1 cellular context compared by ENCODE assay signal in the genomic region with DNA sequence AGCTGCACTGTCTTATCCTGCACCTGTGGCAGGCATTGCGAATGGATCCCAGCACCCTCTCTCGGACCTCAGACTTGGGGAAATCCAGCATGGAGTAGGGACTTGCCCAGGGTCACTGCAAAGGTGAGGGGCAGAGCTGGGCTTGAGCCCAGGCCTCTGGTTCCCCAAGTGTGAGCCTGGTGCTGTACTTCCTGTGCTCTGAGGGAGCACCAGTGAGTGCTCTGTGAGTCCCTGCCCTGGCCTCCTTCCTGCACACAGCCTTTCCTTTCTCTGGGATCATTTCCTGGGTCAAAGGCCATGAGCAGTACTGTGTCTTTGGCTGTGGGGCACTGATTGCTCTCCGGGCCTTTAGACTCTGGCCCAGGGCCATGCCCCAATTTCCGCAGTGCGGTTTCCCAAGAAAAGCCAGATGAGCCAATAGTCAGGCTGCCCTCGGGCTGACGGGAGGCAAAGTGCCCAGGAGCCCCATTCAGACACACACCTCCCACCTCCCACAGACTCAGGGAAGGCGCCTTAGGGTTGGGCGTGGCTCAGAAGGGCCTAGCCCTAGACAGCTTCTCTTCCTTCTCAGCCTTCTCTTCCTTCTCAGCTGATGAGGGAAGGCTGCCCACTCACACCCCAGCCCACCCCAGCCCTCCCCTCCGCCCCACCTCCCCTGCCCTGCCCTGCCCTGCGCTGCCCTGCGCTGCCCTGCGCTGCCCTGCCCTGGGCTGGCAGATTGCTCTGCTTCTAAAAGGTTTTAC.
TF ChIP-seq lines count a peak whose summit lies in the region.

No MANE protein-coding gene starts in this region.

TF ChIP-seq in HCT116, 20 proteins besides CTCF, POLR2A, EP300 and RAD21:
- TF ChIP-seq, protein P1, sequence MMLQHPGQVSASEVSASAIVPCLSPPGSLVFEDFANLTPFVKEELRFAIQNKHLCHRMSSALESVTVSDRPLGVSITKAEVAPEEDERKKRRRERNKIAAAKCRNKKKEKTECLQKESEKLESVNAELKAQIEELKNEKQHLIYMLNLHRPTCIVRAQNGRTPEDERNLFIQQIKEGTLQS (IDR thresholded peaks at IDR 0.05), result no peak
- TF ChIP-seq ZNF274 (IDR thresholded peaks at IDR 0.05; ENCODE audit: low read depth, low read length), result no peak
- TF ChIP-seq ELF1 (IDR thresholded peaks at IDR 0.05; ENCODE audit: borderline replicate concordance, low read depth), result no peak
- no peak for TF ChIP-seq ZFX (IDR thresholded peaks at IDR 0.05)
- TF ChIP-seq, protein P2, sequence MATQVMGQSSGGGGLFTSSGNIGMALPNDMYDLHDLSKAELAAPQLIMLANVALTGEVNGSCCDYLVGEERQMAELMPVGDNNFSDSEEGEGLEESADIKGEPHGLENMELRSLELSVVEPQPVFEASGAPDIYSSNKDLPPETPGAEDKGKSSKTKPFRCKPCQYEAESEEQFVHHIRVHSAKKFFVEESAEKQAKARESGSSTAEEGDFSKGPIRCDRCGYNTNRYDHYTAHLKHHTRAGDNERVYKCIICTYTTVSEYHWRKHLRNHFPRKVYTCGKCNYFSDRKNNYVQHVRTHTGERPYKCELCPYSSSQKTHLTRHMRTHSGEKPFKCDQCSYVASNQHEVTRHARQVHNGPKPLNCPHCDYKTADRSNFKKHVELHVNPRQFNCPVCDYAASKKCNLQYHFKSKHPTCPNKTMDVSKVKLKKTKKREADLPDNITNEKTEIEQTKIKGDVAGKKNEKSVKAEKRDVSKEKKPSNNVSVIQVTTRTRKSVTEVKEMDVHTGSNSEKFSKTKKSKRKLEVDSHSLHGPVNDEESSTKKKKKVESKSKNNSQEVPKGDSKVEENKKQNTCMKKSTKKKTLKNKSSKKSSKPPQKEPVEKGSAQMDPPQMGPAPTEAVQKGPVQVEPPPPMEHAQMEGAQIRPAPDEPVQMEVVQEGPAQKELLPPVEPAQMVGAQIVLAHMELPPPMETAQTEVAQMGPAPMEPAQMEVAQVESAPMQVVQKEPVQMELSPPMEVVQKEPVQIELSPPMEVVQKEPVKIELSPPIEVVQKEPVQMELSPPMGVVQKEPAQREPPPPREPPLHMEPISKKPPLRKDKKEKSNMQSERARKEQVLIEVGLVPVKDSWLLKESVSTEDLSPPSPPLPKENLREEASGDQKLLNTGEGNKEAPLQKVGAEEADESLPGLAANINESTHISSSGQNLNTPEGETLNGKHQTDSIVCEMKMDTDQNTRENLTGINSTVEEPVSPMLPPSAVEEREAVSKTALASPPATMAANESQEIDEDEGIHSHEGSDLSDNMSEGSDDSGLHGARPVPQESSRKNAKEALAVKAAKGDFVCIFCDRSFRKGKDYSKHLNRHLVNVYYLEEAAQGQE (IDR thresholded peaks at IDR 0.05; ENCODE audit: low read depth), result no peak
- TF ChIP-seq EGR1 (IDR thresholded peaks at IDR 0.05; ENCODE audit: low read depth), result no peak
- TF ChIP-seq CEBPB (IDR thresholded peaks at IDR 0.05; ENCODE audit: low read depth), result no peak
- no peak for TF ChIP-seq EZH2 (IDR thresholded peaks at IDR 0.05)
- no peak for TF ChIP-seq TCF7L2 (IDR thresholded peaks at IDR 0.05; ENCODE audit: borderline replicate concordance, extremely low read depth, insufficient read depth, insufficient read length)
- TF ChIP-seq FOSL1 (IDR thresholded peaks at IDR 0.05; ENCODE audit: low read depth), result no peak
- TF ChIP-seq EZH2phosphoT487 (IDR thresholded peaks at IDR 0.05; ENCODE audit: borderline replicate concordance), result no peak
- TF ChIP-seq SIN3A (IDR thresholded peaks at IDR 0.05; ENCODE audit: low read depth), result no peak
- TF ChIP-seq, protein P3, sequence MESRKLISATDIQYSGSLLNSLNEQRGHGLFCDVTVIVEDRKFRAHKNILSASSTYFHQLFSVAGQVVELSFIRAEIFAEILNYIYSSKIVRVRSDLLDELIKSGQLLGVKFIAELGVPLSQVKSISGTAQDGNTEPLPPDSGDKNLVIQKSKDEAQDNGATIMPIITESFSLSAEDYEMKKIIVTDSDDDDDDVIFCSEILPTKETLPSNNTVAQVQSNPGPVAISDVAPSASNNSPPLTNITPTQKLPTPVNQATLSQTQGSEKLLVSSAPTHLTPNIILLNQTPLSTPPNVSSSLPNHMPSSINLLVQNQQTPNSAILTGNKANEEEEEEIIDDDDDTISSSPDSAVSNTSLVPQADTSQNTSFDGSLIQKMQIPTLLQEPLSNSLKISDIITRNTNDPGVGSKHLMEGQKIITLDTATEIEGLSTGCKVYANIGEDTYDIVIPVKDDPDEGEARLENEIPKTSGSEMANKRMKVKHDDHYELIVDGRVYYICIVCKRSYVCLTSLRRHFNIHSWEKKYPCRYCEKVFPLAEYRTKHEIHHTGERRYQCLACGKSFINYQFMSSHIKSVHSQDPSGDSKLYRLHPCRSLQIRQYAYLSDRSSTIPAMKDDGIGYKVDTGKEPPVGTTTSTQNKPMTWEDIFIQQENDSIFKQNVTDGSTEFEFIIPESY (IDR thresholded peaks at IDR 0.05; ENCODE audit: extremely low read depth, insufficient replicate concordance, low read length), result no peak
- no peak for TF ChIP-seq CBX3 (IDR thresholded peaks at IDR 0.05; ENCODE audit: low read depth)
- no peak for TF ChIP-seq SRF (IDR thresholded peaks at IDR 0.05; ENCODE audit: low read depth)
- TF ChIP-seq JUND (IDR thresholded peaks at IDR 0.05), result no peak
- TF ChIP-seq, protein P4, sequence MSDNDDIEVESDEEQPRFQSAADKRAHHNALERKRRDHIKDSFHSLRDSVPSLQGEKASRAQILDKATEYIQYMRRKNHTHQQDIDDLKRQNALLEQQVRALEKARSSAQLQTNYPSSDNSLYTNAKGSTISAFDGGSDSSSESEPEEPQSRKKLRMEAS (IDR thresholded peaks at IDR 0.05), result no peak
- TF ChIP-seq YY1 (IDR thresholded peaks at IDR 0.05; ENCODE audit: extremely low read depth, insufficient replicate concordance, low read depth, low read length), result no peak
TF ChIP-seq in HCT116: peak in this region for 0.
